8 cellular contexts compared by ENCODE assay signal in genomic region chr22:23289851-23290724, GRCh38.
A peak's percentile ranks its signal among the peaks of the same experiment; 100 is the strongest.
DNase-seq lines count a peak whose midpoint lies in the region; TF ChIP-seq lines count a peak whose summit lies in the region.

No MANE protein-coding gene starts in this region.

- H3K27ac ChIP-seq in esophagus muscularis mucosa (replicated peaks in 1 of 4) (peak overlapping the region; percentile 52 to 87 (median 61)), tibial nerve (peak overlapping the region; percentile 29 to 91 (median 60))

- H3K4me1 ChIP-seq in esophagus muscularis mucosa: peaks cover 0 to 36% (median 31%) of the 10 kb centered on the region in 4 donors
- peaks cover 0 to 58% (median 18%) of the 10 kb centered on the region in 4 donors for H3K4me1 ChIP-seq in tibial nerve

- 67% methylated on average over 18 of the region's 18 CpGs for WGBS in esophagus muscularis mucosa
- WGBS in tibial nerve, 2 donors: 52 to 54% methylated on average over 17 to 18 of the region's 18 CpGs

- TF ChIP-seq POLR2A in esophagus muscularis mucosa (IDR thresholded peaks at IDR 0.05; ENCODE audit: low read depth): no peak
- peak in 1 of 2 donors; percentile 13 for TF ChIP-seq POLR2A in tibial nerve (IDR thresholded peaks at IDR 0.05)

- DNase-seq in NCI-H345 (lab: John Stamatoyannopoulos, UW) (peak; percentile 2), NCI-H345 treated with DMSO at 0.1 percent for 48 hours (lab: John Stamatoyannopoulos, UW; ENCODE audit: unreplicated experiment) (no peak), NCI-H460 (ENCODE audit: extremely low read depth, low read depth) (peak; percentile 33), esophagus muscularis mucosa (ENCODE audit: extremely low spot score) (no peak), occipital lobe (lab: John Stamatoyannopoulos, UW) (peak; percentile 43), tibial nerve (ENCODE audit: low spot score in 2 of 2) (peak; percentile 70 to 79), foreskin melanocyte (no peak)
- DNase-seq in activated CD8-positive, alpha-beta memory T cell treated with anti-CD3 and anti-CD28 coated beads, Interleukin-2, amount 50 U/mL, for 48 hours: peak; percentile 84

- H3K36me3 ChIP-seq in esophagus muscularis mucosa (peaks cover 48 to 100% (median 95%) of the 10 kb centered on the region in 4 donors), tibial nerve (peaks cover 2 to 99% (median 5%) of the 10 kb centered on the region in 3 donors)

- TF ChIP-seq EP300 in esophagus muscularis mucosa (IDR thresholded peaks at IDR 0.05): no peak
- peak in 1 of 2 donors; percentile 76 for TF ChIP-seq EP300 in tibial nerve (IDR thresholded peaks at IDR 0.05)

- intact Hi-C loops in esophagus muscularis mucosa (cut with DNase I): no loop called here

- no peaks in the 10 kb centered on the region for H3K9me3 ChIP-seq in esophagus muscularis mucosa
- no peaks in the 10 kb centered on the region for H3K9me3 ChIP-seq in tibial nerve

- no peaks in the 10 kb centered on the region for H3K27me3 ChIP-seq in esophagus muscularis mucosa
- no peaks in the 10 kb centered on the region for H3K27me3 ChIP-seq in tibial nerve

- TF ChIP-seq CTCF in esophagus muscularis mucosa (IDR thresholded peaks at IDR 0.05) (peak; percentile 68 to 78 (median 72)), tibial nerve (IDR thresholded peaks at IDR 0.05) (peak; percentile 75 to 88 (median 81))

- H3K4me3 ChIP-seq in esophagus muscularis mucosa (no peak overlapping the region), tibial nerve (no peak overlapping the region)

Comparison
In these comparisons a context has a peak if more than half of its experiments do, and no peak if none do; other contexts are left out.
1. DNase-seq: peak in NCI-H345 (single experiment), NCI-H460 (single experiment), activated CD8-positive, alpha-beta memory T cell treated with anti-CD3 and anti-CD28 coated beads, Interleukin-2, amount 50 U/mL, for 48 hours (single experiment), occipital lobe (single experiment) and tibial nerve (2 of 2); none in NCI-H345 treated with DMSO at 0.1 percent for 48 hours (single experiment), esophagus muscularis mucosa (single experiment) and foreskin melanocyte (single experiment).